In genomic region chr21:41366522-41367151, GRCh38 we compare ENCODE assay signal across 8 cellular contexts. TPM values are rescaled to one million over a fixed set of nuclear protein-coding genes. Genes with fewer than 3 reads are reported as not detected.
A peak's percentile ranks its signal among the peaks of the same experiment; 100 is the strongest.
DNase-seq lines count a peak whose midpoint lies in the region; ATAC-seq and TF ChIP-seq lines count a peak whose summit lies in the region.

No MANE protein-coding gene starts in this region.

- peaks cover 19% of the 10 kb centered on the region for H3F3A ChIP-seq in SU-DHL-6 (ENCODE audit: insufficient read depth)

- no peak overlapping the region for H3K27ac ChIP-seq in SU-DHL-6 (ENCODE audit: low read depth, low read length)
- no peak overlapping the region for H3K27ac ChIP-seq in right cardiac atrium (ENCODE audit: low read length)

- peak overlapping the region; percentile 89 for H3K4me2 ChIP-seq in SU-DHL-6 (ENCODE audit: low read depth, low read length, poor library complexity, severe bottlenecking)

- no peaks in the 10 kb centered on the region for H3K4me1 ChIP-seq in right cardiac atrium (ENCODE audit: control insufficient read depth, insufficient read depth, low read length)

- H4K20me1 ChIP-seq in SU-DHL-6 (ENCODE audit: low read depth, low read length): no peaks in the 10 kb centered on the region

- DNase-seq in AG10803 (ENCODE audit: low read depth) (peak; percentile 80), right cardiac atrium (peak in 2 of 3 donors; percentile 55 to 66), amygdala (lab: John Stamatoyannopoulos, UW) (no peak)

- H3K36me3 ChIP-seq in SU-DHL-6 (ENCODE audit: low read length): no peaks in the 10 kb centered on the region

- H3K9ac ChIP-seq in SU-DHL-6 (ENCODE audit: low read length): no peak overlapping the region

- WGBS in right cardiac atrium: 75% methylated on average over 12 of the region's 12 CpGs

- peak in 1 of 2 donors; percentile 32 for ATAC-seq in right cardiac atrium
- ATAC-seq in HG02970 (IDR thresholded peaks at IDR 0.05; ENCODE audit: low FRiP score, unreplicated experiment): no peak
- ATAC-seq in HG03135 (IDR thresholded peaks at IDR 0.05; ENCODE audit: unreplicated experiment): no peak
- no peak for ATAC-seq in GM19023 (IDR thresholded peaks at IDR 0.05; ENCODE audit: unreplicated experiment)

- TF ChIP-seq POLR2A in GM19099 (IDR thresholded peaks at IDR 0.05; ENCODE audit: extremely low read depth, insufficient read length, low read depth): peak; percentile 34

- intact Hi-C loops in right cardiac atrium (cut with DNase I): no loop called here

- H3K27me3 ChIP-seq in SU-DHL-6 (ENCODE audit: low read length) (no peaks in the 10 kb centered on the region), right cardiac atrium (ENCODE audit: control insufficient read depth, insufficient read depth) (no peaks in the 10 kb centered on the region)

- no peak overlapping the region for H2AFZ ChIP-seq in SU-DHL-6 (ENCODE audit: low read depth, low read length, severe bottlenecking)

- H3K4me3 ChIP-seq in AG10803 (ENCODE audit: low read length) (no peak overlapping the region), SU-DHL-6 (ENCODE audit: insufficient read depth, low read length, poor library complexity, severe bottlenecking) (no peak overlapping the region), right cardiac atrium (ENCODE audit: low read length) (no peak overlapping the region)

- H3K9me3 ChIP-seq in SU-DHL-6 (ENCODE audit: insufficient read depth, low read length): no peaks in the 10 kb centered on the region
- no peaks in the 10 kb centered on the region for H3K9me3 ChIP-seq in right cardiac atrium (ENCODE audit: control insufficient read depth, low read length)

- H3K79me2 ChIP-seq in SU-DHL-6 (ENCODE audit: insufficient read depth, low read length): peaks cover 18% of the 10 kb centered on the region

- TF ChIP-seq CTCF in AG10803 (conservative IDR thresholded peaks at IDR 0.05; ENCODE audit: low read length) (no peak), SU-DHL-6 (IDR thresholded peaks at IDR 0.05; ENCODE audit: insufficient read depth, low read length, poor library complexity, severe bottlenecking) (no peak)

- no peaks in the 10 kb centered on the region for H3K9me2 ChIP-seq in SU-DHL-6 (replicated peaks; ENCODE audit: insufficient read depth, low read length)

RNA-seq across cellular contexts. Expression of gene MX2, which starts 4.8 kb away (rescaled TPM):
- 10 to 100 TPM in 2 of 4 donors, 1 to 10 TPM in 2; 5.5 to 13.1 (median 10.6) TPM for total RNA-seq in right cardiac atrium
- polyA plus RNA-seq in right cardiac atrium: 6.2 TPM

RNA-seq across cellular contexts. Expression of gene FAM3B, which starts 50.0 kb away (rescaled TPM):
- under 1 TPM in 3 of 4 donors, not detected in 1; 0.37 to 0.79 (median 0.78) TPM for total RNA-seq in right cardiac atrium
- 0.29 TPM for polyA plus RNA-seq in right cardiac atrium

RNA-seq across cellular contexts. Expression of gene MX1, which starts 59.4 kb away (rescaled TPM):
- 10 to 100 TPM; 15.0 to 37.5 (median 18.0) TPM for total RNA-seq in right cardiac atrium
- polyA plus RNA-seq in right cardiac atrium: 12.7 TPM

Comparison
In these comparisons a context has a peak if more than half of its experiments do, and no peak if none do; other contexts are left out.
1. DNase-seq: peak in AG10803 (single experiment) and right cardiac atrium (2 of 3); none in amygdala (0 of 56).